ENCODE assay signal across 19 cellular contexts in the genomic region with DNA sequence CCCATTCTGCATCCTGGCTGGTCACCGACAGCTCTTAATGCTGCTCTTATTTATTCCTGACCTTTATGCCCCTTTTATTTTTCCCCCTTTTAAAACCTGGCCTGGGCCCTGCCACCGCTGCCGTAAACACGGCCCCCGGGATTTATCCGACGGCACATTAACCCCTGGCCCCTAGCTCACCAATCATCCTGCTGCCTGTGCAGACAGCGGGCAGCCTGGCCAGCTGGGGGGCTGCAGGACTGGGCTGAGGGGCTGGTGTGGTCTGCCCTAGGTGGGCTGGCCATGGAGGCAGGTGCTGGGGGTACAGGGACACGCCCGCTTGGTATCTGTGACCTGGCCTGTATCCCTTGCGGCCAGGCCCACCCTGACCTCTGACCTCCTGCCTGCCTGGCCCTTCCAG. TPM values are rescaled to one million over a fixed set of nuclear protein-coding genes. Genes with fewer than 3 reads are reported as not detected.
DNase-seq lines count a peak whose midpoint lies in the region; ATAC-seq and TF ChIP-seq lines count a peak whose summit lies in the region.
"Had no signal": no experiment of that assay in that cellular context is flagged by ENCODE, and none has a peak within 500 bp of the region (broad histone marks: within the 10 kb centered on the region; RNA-seq: fewer than 3 reads in every experiment).

No MANE protein-coding gene starts in this region.

- TF ChIP-seq CTCF in HEK293 (tag by site-specific recombination; IDR thresholded peaks at IDR 0.05) = no peak
- TF ChIP-seq CTCF in IMR-90 (conservative IDR thresholded peaks at IDR 0.05; ENCODE audit: low read depth, low read length) = no peak
- no peak for TF ChIP-seq CTCF in thyroid gland (IDR thresholded peaks at IDR 0.05)

- no peak overlapping the region for H2BK20ac ChIP-seq in IMR-90 (ENCODE audit: low read depth, low read length)

- H4K20me1 ChIP-seq in IMR-90 (ENCODE audit: insufficient read depth, low read length) = 0 out of 2 replicates have a peak, but pooled peaks cover 8% of the 10 kb centered on the region

- H3K9me3 ChIP-seq in HEK293 (ENCODE audit: control insufficient read depth, insufficient read depth, low read depth, low read length) (no peaks in the 10 kb centered on the region), IMR-90 (ENCODE audit: control insufficient read depth, insufficient read depth, low read length) (no peaks in the 10 kb centered on the region), neuronal stem cell (replicated peaks in 1 of 2; ENCODE audit: control insufficient read depth in 2 of 2, insufficient read depth in 1 of 2, low read depth in 1 of 2, low read length in 2 of 2) (peaks cover 0 to 3% of the 10 kb centered on the region in 2 donors), thyroid gland (no peaks in the 10 kb centered on the region)
- H3K9me3 ChIP-seq: BE2C had no signal

- H4K8ac ChIP-seq in IMR-90 (ENCODE audit: low read depth in 2 of 2, low read length in 2 of 2) = no peak overlapping the region
- no peak overlapping the region for H4K8ac ChIP-seq in neuronal stem cell (ENCODE audit: low read depth, low read length)
- H4K8ac ChIP-seq in mesendoderm (ENCODE audit: low read depth, low read length) = no peak overlapping the region

- BruUV-seq in IMR-90 (replicated peaks; lab: Mats Ljungman, UMichigan) = no TSS peak

- dilution Hi-C loops in IMR-90 (cut with HindIII; ENCODE audit: low sequenced_read_pairs, unreplicated experiment) = no loop called here

- H3K36me3 ChIP-seq in HEK293 (ENCODE audit: control insufficient read depth in 2 of 2, insufficient read depth in 1 of 2, low read length in 2 of 2) (no peaks in the 10 kb centered on the region), IMR-90 (ENCODE audit: control insufficient read depth, insufficient read depth, low read length) (no peaks in the 10 kb centered on the region), neuronal stem cell (replicated peaks in 1 of 2; ENCODE audit: control insufficient read depth in 2 of 2, insufficient read depth in 2 of 2, low read length in 2 of 2) (no peaks in the 10 kb centered on the region), thyroid gland (no peaks in the 10 kb centered on the region), mesendoderm (ENCODE audit: control insufficient read depth, insufficient read depth, low read length) (no peaks in the 10 kb centered on the region)
- H3K36me3 ChIP-seq: BE2C had no signal

- H2AK5ac ChIP-seq in IMR-90 (ENCODE audit: low read depth, low read length) (no peak overlapping the region), neuronal stem cell (ENCODE audit: low read depth, low read length) (peak overlapping the region; percentile 98), mesendoderm (ENCODE audit: low read length) (no peak overlapping the region)

- H3K27me3 ChIP-seq in IMR-90 (ENCODE audit: control insufficient read depth, insufficient read depth, low read length) = peaks cover under 1% of the 10 kb centered on the region; the same call in 1 of the 2 replicates
- H3K27me3 ChIP-seq in neuronal stem cell (ENCODE audit: control insufficient read depth in 3 of 3, insufficient read depth in 3 of 3, low read depth in 1 of 3, low read length in 3 of 3) = peaks cover 0 to 8% (median 7%) of the 10 kb centered on the region in 3 experiments
- no peaks in the 10 kb centered on the region for H3K27me3 ChIP-seq in thyroid gland
- H3K27me3 ChIP-seq in mesendoderm (ENCODE audit: insufficient read depth, low read length, poor library complexity) = no peaks in the 10 kb centered on the region
- H3K27me3 ChIP-seq: BE2C, BLaER1 had no signal

- DNase-seq in IMR-90 (no peak), left kidney (ENCODE audit: low read depth, low spot score) (peak; percentile 85), neuronal stem cell (ENCODE audit: low spot score) (no peak), thyroid gland (no peak), mesendoderm (no peak)
- no peak for DNase-seq in activated naive CD4-positive, alpha-beta T cell treated with Interleukin-2 at 50 U/mL for 16 hours
- DNase-seq: 8988T; ACHN; BE2C; C1 segment of cervical spinal cord; CD4-positive, alpha-beta memory T cell; CD4-positive, CD25-positive, alpha-beta regulatory T cell; CD8-positive, alpha-beta memory T cell; COR-L47; DMS79 treated with DMSO at 0.1 percent for 48 hours; GF-D8 had no signal

- H3K4me3 ChIP-seq in HEK293 (ENCODE audit: low read depth, low read length) = no peak overlapping the region
- no peak overlapping the region for H3K4me3 ChIP-seq in IMR-90 (ENCODE audit: insufficient read depth, low read depth, low read length)
- H3K4me3 ChIP-seq in neuronal stem cell (ENCODE audit: low read length in 2 of 2) = no peak overlapping the region
- no peak overlapping the region for H3K4me3 ChIP-seq in thyroid gland (replicated peaks in 1 of 3)
- H3K4me3 ChIP-seq in mesendoderm (ENCODE audit: low read length) = no peak overlapping the region
- H3K4me3 ChIP-seq: BLaER1 had no signal

- H3K9me1 ChIP-seq in IMR-90 (ENCODE audit: insufficient read depth, low read length) = no peaks in the 10 kb centered on the region

- H2AK9ac ChIP-seq in IMR-90 (replicated peaks; ENCODE audit: low read depth, low read length, poor library complexity) = peak overlapping the region; percentile 28

- ATAC-seq in IMR-90 (ENCODE audit: low read depth) = no peak

- no peak for TF ChIP-seq POLR2A in IMR-90 (IDR thresholded peaks at IDR 0.05; ENCODE audit: low read depth, low read length)
- no peak for TF ChIP-seq POLR2A in thyroid gland (IDR thresholded peaks at IDR 0.05)

- H2AFZ ChIP-seq in IMR-90 (replicated peaks; ENCODE audit: low read length, poor library complexity) (no peak overlapping the region), neuronal stem cell (ENCODE audit: low read length) (no peak overlapping the region)

- H3K23ac ChIP-seq in IMR-90 (ENCODE audit: low read depth, low read length) (no peak overlapping the region), neuronal stem cell (ENCODE audit: low read depth, low read length, poor library complexity) (no peak overlapping the region), mesendoderm (ENCODE audit: low read length) (no peak overlapping the region)

- H3K9ac ChIP-seq in IMR-90 (ENCODE audit: low read depth, low read length) = no peak overlapping the region
- peak overlapping the region; percentile 60 for H3K9ac ChIP-seq in neuronal stem cell (ENCODE audit: low read depth, low read length, poor library complexity)
- H3K9ac ChIP-seq in mesendoderm (ENCODE audit: low read length) = no peak overlapping the region
- H3K9ac ChIP-seq: BLaER1 had no signal

- no peak overlapping the region for H3K4me2 ChIP-seq in IMR-90 (ENCODE audit: low read depth, low read length)
- H3K4me2 ChIP-seq in neuronal stem cell (ENCODE audit: insufficient read depth, low read length, poor library complexity, severe bottlenecking) = no peak overlapping the region
- no peak overlapping the region for H3K4me2 ChIP-seq in mesendoderm (ENCODE audit: low read length)
- H3K4me2 ChIP-seq: BLaER1 had no signal

- CTCF ChIA-PET in HEK293 (lab: Yijun Ruan, JAX) (no interaction called here), IMR-90 (lab: Yijun Ruan, JAX) (no interaction called here)

- H2BK120ac ChIP-seq in IMR-90 (ENCODE audit: low read depth, low read length) (no peak overlapping the region), neuronal stem cell (ENCODE audit: low read depth, low read length) (no peak overlapping the region), mesendoderm (ENCODE audit: low read depth, low read length) (no peak overlapping the region)

- H3K79me1 ChIP-seq in IMR-90 (ENCODE audit: low read depth in 1 of 2, low read length in 2 of 2) = no peaks in the 10 kb centered on the region
- peaks cover 3% of the 10 kb centered on the region for H3K79me1 ChIP-seq in neuronal stem cell (ENCODE audit: low read depth, low read length)
- H3K79me1 ChIP-seq in mesendoderm (ENCODE audit: low read length) = no peaks in the 10 kb centered on the region

- no peak overlapping the region for H2BK5ac ChIP-seq in IMR-90 (ENCODE audit: low read depth, low read length, poor library complexity, severe bottlenecking)
- H2BK5ac ChIP-seq in neuronal stem cell (ENCODE audit: low read length) = no peak overlapping the region
- H2BK5ac ChIP-seq in mesendoderm (ENCODE audit: low read length) = no peak overlapping the region

- H3K27ac ChIP-seq in HEK293 (ENCODE audit: extremely low read depth, low read depth, low read length) (no peak overlapping the region), IMR-90 (ENCODE audit: insufficient read depth, low read length) (no peak overlapping the region), neuronal stem cell (replicated peaks; ENCODE audit: low read length) (no peak overlapping the region), thyroid gland (no peak overlapping the region), mesendoderm (ENCODE audit: low read depth, low read length) (no peak overlapping the region)
- H3K27ac ChIP-seq: BLaER1 had no signal

- 74% methylated on average over 3 of the region's 11 CpGs; no CpG with 5 or more reads in 1 of the 2 experiments for WGBS in IMR-90 (ENCODE audit: extremely low coverage in 2 of 2, insufficient read length in 1 of 2), 2 experiments
- no CpG with 5 or more reads among the region's 11 CpGs for WGBS in neuronal stem cell (ENCODE audit: extremely low coverage in 2 of 2, insufficient read length in 2 of 2, insufficient replicate concordance in 1 of 2), 2 donors
- WGBS in thyroid gland, 2 donors = 90 to 94% methylated on average over 10 to 11 of the region's 11 CpGs
- no CpG with 5 or more reads among the region's 11 CpGs for WGBS in mesendoderm (ENCODE audit: extremely low coverage, insufficient coverage, low lambda C conversion rate)

- intact Hi-C loops in IMR-90 (cut with micrococcal nuclease) (no loop called here), thyroid gland (cut with DNase I) (no loop called here)

- in situ Hi-C loops in IMR-90 (cut with MboI; ENCODE audit: low sequenced_read_pairs) = no loop called here

- TF ChIP-seq RAD21 in IMR-90 (IDR thresholded peaks at IDR 0.05; ENCODE audit: low read length) = no peak

- H2BK15ac ChIP-seq in IMR-90 (ENCODE audit: low read depth, low read length) (no peak overlapping the region), neuronal stem cell (ENCODE audit: low read length) (no peak overlapping the region), mesendoderm (replicated peaks; ENCODE audit: low read depth) (no peak overlapping the region)

- H2BK12ac ChIP-seq in neuronal stem cell (ENCODE audit: low read length) = peak overlapping the region; percentile 58

- H3K56ac ChIP-seq in IMR-90 (ENCODE audit: extremely low read depth, insufficient read depth, low read length) (no peak overlapping the region), mesendoderm (ENCODE audit: low read length) (no peak overlapping the region)

- H3K79me2 ChIP-seq in mesendoderm (ENCODE audit: control insufficient read depth, insufficient read depth, low read length) = no peaks in the 10 kb centered on the region

- H3K14ac ChIP-seq in IMR-90 (replicated peaks; ENCODE audit: low read depth, low read length) (no peak overlapping the region), neuronal stem cell (ENCODE audit: low read length) (no peak overlapping the region)

- POLR2A ChIA-PET in HEK293 (lab: Yijun Ruan, JAX) = no interaction called here
- POLR2A ChIA-PET in IMR-90 (lab: Charles Lee; ENCODE audit: unreplicated experiment) = no interaction called here

- H3K4ac ChIP-seq in IMR-90 (ENCODE audit: low read depth, low read length) (no peak overlapping the region), neuronal stem cell (ENCODE audit: low read length) (no peak overlapping the region), mesendoderm (ENCODE audit: low read depth, low read length) (no peak overlapping the region)

- H3K18ac ChIP-seq in IMR-90 (ENCODE audit: low read depth, low read length) (no peak overlapping the region), neuronal stem cell (ENCODE audit: low read length) (peak overlapping the region; percentile 80), mesendoderm (ENCODE audit: low read length) (no peak overlapping the region)

- H4K91ac ChIP-seq in IMR-90 (ENCODE audit: insufficient read depth, low read depth, low read length) (no peak overlapping the region), neuronal stem cell (ENCODE audit: low read depth, low read length, poor library complexity) (no peak overlapping the region)

- H3K4me1 ChIP-seq in HEK293 (ENCODE audit: control insufficient read depth, insufficient read depth, low read length) (no peaks in the 10 kb centered on the region), IMR-90 (ENCODE audit: control insufficient read depth, insufficient read depth, low read length) (no peaks in the 10 kb centered on the region), neuronal stem cell (ENCODE audit: control insufficient read depth in 2 of 2, insufficient read depth in 1 of 2, low read depth in 1 of 2, low read length in 2 of 2) (peaks cover 6 to 22% of the 10 kb centered on the region in 2 donors), thyroid gland (peaks cover 5 to 16% of the 10 kb centered on the region in 2 donors), mesendoderm (ENCODE audit: control insufficient read depth, low read depth, low read length) (no peaks in the 10 kb centered on the region)
- H3K4me1 ChIP-seq: BE2C had no signal

- no peak overlapping the region for H4K5ac ChIP-seq in IMR-90 (ENCODE audit: low read depth, low read length)
- H4K5ac ChIP-seq in mesendoderm (ENCODE audit: low read length) = no peak overlapping the region

RNA-seq across cellular contexts. Expression of a gene that starts 21.4 kb away (rescaled TPM):
- total RNA-seq in IMR-90 (2012; rRNA removed) (under 0.01 TPM in 2 replicates), thyroid gland (1 to 10 TPM in 3 of 4 donors, under 1 TPM in 1; 0.54 to 4.0 (median 3.8) TPM)
- polyA plus RNA-seq in IMR-90 (2012; rRNA removed) = 0.07 TPM in 1 of 2 replicates, not detected in the other
- 0.08 TPM in 1 of 2 replicates, not detected in the other for polyA plus RNA-seq in IMR-90 (2012; cell fraction: cytosol; rRNA removed)
- polyA plus RNA-seq in IMR-90 (2012; cell fraction: nucleus; rRNA removed; ENCODE audit: low replicate concordance) = 0.02 and 0.05 TPM in 2 replicates
- polyA plus RNA-seq in neuronal stem cell (2013, experiment 1 of 2) = 0.88 TPM
- 0.94 TPM for polyA plus RNA-seq in neuronal stem cell (2013, experiment 2 of 2)
- polyA plus RNA-seq in mesendoderm (2013, experiment 1 of 2) = 0.03 TPM
- polyA plus RNA-seq in mesendoderm (2013, experiment 2 of 2) = 0.03 TPM
- total RNA-seq: CD4-positive, alpha-beta memory T cell; CD4-positive, CD25-positive, alpha-beta regulatory T cell; CD8-positive, alpha-beta memory T cell had no signal
- polyA plus RNA-seq: CD14-positive monocyte; CD4-positive, alpha-beta memory T cell; CD8-positive, alpha-beta memory T cell had no signal

RNA-seq across cellular contexts. Expression of a gene that starts 28.1 kb away (rescaled TPM):
- total RNA-seq in IMR-90 (2012; rRNA removed) (53.6 and 69.0 TPM in 2 replicates), thyroid gland (100 to 1,000 TPM in 1 of 4 donors, 10 to 100 TPM in 3; 62.3 to 130 (median 76.1) TPM)
- 168 and 184 TPM in 2 replicates for polyA plus RNA-seq in IMR-90 (2012; rRNA removed)
- 107 and 174 TPM in 2 replicates for polyA plus RNA-seq in IMR-90 (2012; cell fraction: cytosol; rRNA removed)
- 310 and 475 TPM in 2 replicates for polyA plus RNA-seq in IMR-90 (2012; cell fraction: nucleus; rRNA removed; ENCODE audit: low replicate concordance)
- polyA plus RNA-seq in neuronal stem cell (2013, experiment 1 of 2) = 92.2 TPM
- 90.4 TPM for polyA plus RNA-seq in neuronal stem cell (2013, experiment 2 of 2)
- polyA plus RNA-seq in mesendoderm (2013, experiment 1 of 2) = 82.6 TPM
- 80.4 TPM for polyA plus RNA-seq in mesendoderm (2013, experiment 2 of 2)

RNA-seq across cellular contexts. Expression of a gene that starts 39.9 kb away (rescaled TPM):
- 250 and 315 TPM in 2 replicates for total RNA-seq in IMR-90 (2012; rRNA removed)
- polyA plus RNA-seq in IMR-90 (2012; rRNA removed) = 598 and 701 TPM in 2 replicates
- 770 and 1,094 TPM in 2 replicates for polyA plus RNA-seq in IMR-90 (2012; cell fraction: cytosol; rRNA removed)
- 142 and 372 TPM in 2 replicates for polyA plus RNA-seq in IMR-90 (2012; cell fraction: nucleus; rRNA removed; ENCODE audit: low replicate concordance)
- polyA plus RNA-seq in neuronal stem cell (2013, experiment 1 of 2) = 465 TPM
- polyA plus RNA-seq in neuronal stem cell (2013, experiment 2 of 2) = 460 TPM
- total RNA-seq in thyroid gland = 100 to 1,000 TPM; 210 to 787 (median 471) TPM
- 485 TPM for polyA plus RNA-seq in mesendoderm (2013, experiment 1 of 2)
- 460 TPM for polyA plus RNA-seq in mesendoderm (2013, experiment 2 of 2)
